In the genomic region with DNA sequence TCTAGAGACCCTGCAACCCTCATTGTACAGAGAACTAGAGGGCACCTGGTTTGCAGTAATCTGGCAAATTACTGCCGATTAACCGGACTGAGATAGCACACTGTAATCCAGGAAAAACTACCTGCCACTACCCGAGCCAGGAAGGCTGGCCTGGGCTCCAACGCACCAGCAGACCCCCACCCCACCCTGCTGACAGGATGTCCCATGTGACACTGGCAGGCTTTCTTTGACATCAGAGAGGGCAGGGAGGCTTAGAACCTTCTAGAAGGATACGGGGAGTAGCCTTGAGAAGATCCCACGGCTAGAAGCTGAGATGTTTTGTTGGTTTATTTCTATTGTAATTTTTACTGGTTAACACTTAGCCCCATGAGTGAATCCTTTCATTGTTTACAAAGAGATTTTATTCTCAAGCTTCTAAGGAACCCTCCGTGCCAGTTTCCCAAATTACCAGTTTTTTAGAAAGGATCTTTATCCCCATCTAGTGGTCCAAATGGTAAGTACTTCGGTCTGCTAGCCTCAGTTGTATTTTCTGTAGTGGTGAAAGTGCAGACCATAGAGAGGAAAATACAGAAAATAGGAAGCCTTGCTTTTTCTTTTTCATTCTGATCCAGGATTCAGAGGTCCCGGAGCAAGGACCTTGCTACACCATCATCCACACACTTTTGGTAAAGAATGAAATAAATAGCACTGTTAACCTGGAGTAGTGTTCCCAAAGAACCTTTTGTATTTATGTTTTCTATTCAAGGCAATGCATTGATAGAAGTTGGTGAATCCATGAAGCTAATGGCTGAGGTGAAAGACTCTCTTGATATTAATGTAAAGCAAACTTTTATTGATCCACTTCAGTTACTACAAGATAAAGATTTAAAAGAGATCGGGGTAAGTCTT, we compare ENCODE assay signal across 9 cellular contexts.
DNase-seq lines count a peak whose midpoint lies in the region; ATAC-seq and TF ChIP-seq lines count a peak whose summit lies in the region.
"Had no signal": no experiment of that assay in that cellular context is flagged by ENCODE, and none has a peak within 500 bp of the region (broad histone marks: within the 10 kb centered on the region; RNA-seq: fewer than 3 reads in every experiment).

No MANE protein-coding gene starts in this region.

- H3K4me3 ChIP-seq in Jurkat, Clone E6-1 (ENCODE audit: low read length): no peak overlapping the region
- H3K4me3 ChIP-seq in body of pancreas: no peak overlapping the region
- no peak overlapping the region for H3K4me3 ChIP-seq in liver (ENCODE audit: low read depth in 1 of 3, low read length in 3 of 3)

- intact Hi-C loops in CD14-positive monocyte (cut with micrococcal nuclease) (no loop called here), body of pancreas (cut with DNase I) (no loop called here)

- H3K36me3 Mint-ChIP-seq in CD14-positive monocyte: no peaks in the 10 kb centered on the region

- no peaks in the 10 kb centered on the region for H3K4me1 Mint-ChIP-seq in CD14-positive monocyte

- peaks cover 0 to 3% (median 0%) of the 10 kb centered on the region in 7 donors for H3K9me3 Mint-ChIP-seq in CD14-positive monocyte

- H3K4me3 Mint-ChIP-seq in CD14-positive monocyte: no peak overlapping the region

- peaks cover 0 to 3% (median 0%) of the 10 kb centered on the region in 3 donors for H3K27me3 Mint-ChIP-seq in CD14-positive monocyte (ENCODE audit: low read depth in 3 of 3)

- TF ChIP-seq POLR2A in body of pancreas (IDR thresholded peaks at IDR 0.05): no peak

- no peaks in the 10 kb centered on the region for H3K36me3 ChIP-seq in body of pancreas (replicated peaks in 1 of 2; ENCODE audit: insufficient read depth in 1 of 2, low read depth in 2 of 2)
- no peaks in the 10 kb centered on the region for H3K36me3 ChIP-seq in liver (ENCODE audit: control insufficient read depth in 4 of 4, insufficient read depth in 3 of 4, low read depth in 1 of 4, low read length in 3 of 4)

- peak; percentile 62 to 73 for TF ChIP-seq RAD21 in liver (IDR thresholded peaks at IDR 0.05)

- DNase-seq in CD14-positive monocyte (ENCODE audit: low spot score): no peak
- DNase-seq in Jurkat, Clone E6-1 (ENCODE audit: low read depth, low spot score): peak; percentile 22
- no peak for DNase-seq in body of pancreas
- no peak for DNase-seq in COR-L47 (lab: John Stamatoyannopoulos, UW)
- no peak for DNase-seq in stimulated activated CD4-positive, alpha-beta T cell treated with anti-CD3 and anti-CD28 coated beads, Interleukin-4, amount 100 ng/mL, for 4 hours
- no peak for DNase-seq in omental fat pad (ENCODE audit: low spot score)
- no peak for DNase-seq in stimulated activated CD4-positive, alpha-beta T cell treated with anti-CD3 and anti-CD28 coated beads, Interleukin-1b, Interleukin-23, amount 100 ng/mL, for 48 hours

- H3K9ac ChIP-seq in liver (ENCODE audit: low read depth in 1 of 2, low read length in 2 of 2): no peak overlapping the region

- no peaks in the 10 kb centered on the region for H3K27me3 ChIP-seq in body of pancreas
- H3K27me3 ChIP-seq in liver (ENCODE audit: control insufficient read depth in 4 of 4, insufficient read depth in 4 of 4, low read length in 3 of 4): no peaks in the 10 kb centered on the region

- 43 to 47% methylated on average over 10 of the region's 10 CpGs for WGBS in body of pancreas, 2 donors
- 55% methylated on average over 10 of the region's 10 CpGs for WGBS in liver

- no peak overlapping the region for H3K27ac ChIP-seq in body of pancreas
- H3K27ac ChIP-seq in liver (ENCODE audit: low read depth in 1 of 2, low read length in 2 of 2): no peak overlapping the region
- H3K27ac ChIP-seq: HL-60 had no signal

- H3K4me1 ChIP-seq in body of pancreas (no peaks in the 10 kb centered on the region), liver (ENCODE audit: control insufficient read depth in 4 of 4, insufficient read depth in 4 of 4, low read length in 3 of 4) (no peaks in the 10 kb centered on the region)

- H3K9me3 ChIP-seq in body of pancreas (no peaks in the 10 kb centered on the region), liver (ENCODE audit: control insufficient read depth in 4 of 4, low read length in 3 of 4) (no peaks in the 10 kb centered on the region)

- ATAC-seq in body of pancreas: no peak
- ATAC-seq in omental fat pad (ENCODE audit: low FRiP score): no peak

- TF ChIP-seq CTCF in CD14-positive monocyte (IDR thresholded peaks at IDR 0.05) (peak; percentile 55), body of pancreas (IDR thresholded peaks at IDR 0.05) (peak; percentile 23 to 57 (median 48)), liver (IDR thresholded peaks at IDR 0.05; ENCODE audit: low read depth, low read length, missing input control) (peak; percentile 50), omental fat pad (IDR thresholded peaks at IDR 0.05) (peak in 1 of 3 donors; percentile 50)

- H3K27ac Mint-ChIP-seq in CD14-positive monocyte: no peak overlapping the region

TF ChIP-seq in liver, 16 proteins besides CTCF, POLR2A, EP300 and RAD21:
- no peak for TF ChIP-seq SP1 (IDR thresholded peaks at IDR 0.05)
- TF ChIP-seq, protein P1, sequence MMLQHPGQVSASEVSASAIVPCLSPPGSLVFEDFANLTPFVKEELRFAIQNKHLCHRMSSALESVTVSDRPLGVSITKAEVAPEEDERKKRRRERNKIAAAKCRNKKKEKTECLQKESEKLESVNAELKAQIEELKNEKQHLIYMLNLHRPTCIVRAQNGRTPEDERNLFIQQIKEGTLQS (IDR thresholded peaks at IDR 0.05): no peak
- no peak for TF ChIP-seq RXRA (IDR thresholded peaks at IDR 0.05)
- TF ChIP-seq, protein P2, sequence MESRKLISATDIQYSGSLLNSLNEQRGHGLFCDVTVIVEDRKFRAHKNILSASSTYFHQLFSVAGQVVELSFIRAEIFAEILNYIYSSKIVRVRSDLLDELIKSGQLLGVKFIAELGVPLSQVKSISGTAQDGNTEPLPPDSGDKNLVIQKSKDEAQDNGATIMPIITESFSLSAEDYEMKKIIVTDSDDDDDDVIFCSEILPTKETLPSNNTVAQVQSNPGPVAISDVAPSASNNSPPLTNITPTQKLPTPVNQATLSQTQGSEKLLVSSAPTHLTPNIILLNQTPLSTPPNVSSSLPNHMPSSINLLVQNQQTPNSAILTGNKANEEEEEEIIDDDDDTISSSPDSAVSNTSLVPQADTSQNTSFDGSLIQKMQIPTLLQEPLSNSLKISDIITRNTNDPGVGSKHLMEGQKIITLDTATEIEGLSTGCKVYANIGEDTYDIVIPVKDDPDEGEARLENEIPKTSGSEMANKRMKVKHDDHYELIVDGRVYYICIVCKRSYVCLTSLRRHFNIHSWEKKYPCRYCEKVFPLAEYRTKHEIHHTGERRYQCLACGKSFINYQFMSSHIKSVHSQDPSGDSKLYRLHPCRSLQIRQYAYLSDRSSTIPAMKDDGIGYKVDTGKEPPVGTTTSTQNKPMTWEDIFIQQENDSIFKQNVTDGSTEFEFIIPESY (IDR thresholded peaks at IDR 0.05): no peak
- no peak for TF ChIP-seq YY1 (IDR thresholded peaks at IDR 0.05)
- no peak for TF ChIP-seq TAF1 (conservative IDR thresholded peaks at IDR 0.05)
- TF ChIP-seq FOXA1 (IDR thresholded peaks at IDR 0.05): no peak
- TF ChIP-seq, protein P3, sequence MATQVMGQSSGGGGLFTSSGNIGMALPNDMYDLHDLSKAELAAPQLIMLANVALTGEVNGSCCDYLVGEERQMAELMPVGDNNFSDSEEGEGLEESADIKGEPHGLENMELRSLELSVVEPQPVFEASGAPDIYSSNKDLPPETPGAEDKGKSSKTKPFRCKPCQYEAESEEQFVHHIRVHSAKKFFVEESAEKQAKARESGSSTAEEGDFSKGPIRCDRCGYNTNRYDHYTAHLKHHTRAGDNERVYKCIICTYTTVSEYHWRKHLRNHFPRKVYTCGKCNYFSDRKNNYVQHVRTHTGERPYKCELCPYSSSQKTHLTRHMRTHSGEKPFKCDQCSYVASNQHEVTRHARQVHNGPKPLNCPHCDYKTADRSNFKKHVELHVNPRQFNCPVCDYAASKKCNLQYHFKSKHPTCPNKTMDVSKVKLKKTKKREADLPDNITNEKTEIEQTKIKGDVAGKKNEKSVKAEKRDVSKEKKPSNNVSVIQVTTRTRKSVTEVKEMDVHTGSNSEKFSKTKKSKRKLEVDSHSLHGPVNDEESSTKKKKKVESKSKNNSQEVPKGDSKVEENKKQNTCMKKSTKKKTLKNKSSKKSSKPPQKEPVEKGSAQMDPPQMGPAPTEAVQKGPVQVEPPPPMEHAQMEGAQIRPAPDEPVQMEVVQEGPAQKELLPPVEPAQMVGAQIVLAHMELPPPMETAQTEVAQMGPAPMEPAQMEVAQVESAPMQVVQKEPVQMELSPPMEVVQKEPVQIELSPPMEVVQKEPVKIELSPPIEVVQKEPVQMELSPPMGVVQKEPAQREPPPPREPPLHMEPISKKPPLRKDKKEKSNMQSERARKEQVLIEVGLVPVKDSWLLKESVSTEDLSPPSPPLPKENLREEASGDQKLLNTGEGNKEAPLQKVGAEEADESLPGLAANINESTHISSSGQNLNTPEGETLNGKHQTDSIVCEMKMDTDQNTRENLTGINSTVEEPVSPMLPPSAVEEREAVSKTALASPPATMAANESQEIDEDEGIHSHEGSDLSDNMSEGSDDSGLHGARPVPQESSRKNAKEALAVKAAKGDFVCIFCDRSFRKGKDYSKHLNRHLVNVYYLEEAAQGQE (IDR thresholded peaks at IDR 0.05): no peak
- no peak for TF ChIP-seq HNF4G (IDR thresholded peaks at IDR 0.05)
